ENCODE assay signal across 8 cellular contexts in the genomic region with DNA sequence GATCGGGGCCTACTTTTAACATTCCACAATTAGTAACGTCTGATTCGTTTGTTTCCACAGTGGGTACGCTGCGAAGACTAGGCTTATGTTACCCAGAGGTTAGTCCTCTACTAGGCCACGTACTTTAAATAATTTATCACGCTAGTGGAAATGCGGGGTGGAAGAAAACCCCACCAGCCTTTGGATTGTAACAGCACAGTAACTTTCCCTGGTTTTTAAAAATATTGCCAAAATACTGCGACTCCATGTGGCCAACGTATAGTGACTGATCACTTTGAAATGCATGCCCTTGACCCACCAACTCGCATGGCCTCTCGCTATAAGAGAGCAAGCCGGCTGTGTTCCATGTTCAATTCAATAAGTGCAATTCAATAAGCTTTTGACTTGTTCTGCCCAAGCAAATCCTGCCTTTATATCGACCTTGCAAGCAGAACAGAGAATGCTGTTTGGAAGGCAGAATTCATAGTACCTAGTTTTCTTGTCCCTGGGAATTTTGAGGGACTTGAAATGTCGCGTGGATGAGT. TPM values are rescaled to one million over a fixed set of nuclear protein-coding genes. Genes with fewer than 3 reads are reported as not detected.
A peak's percentile ranks its signal among the peaks of the same experiment; 100 is the strongest.
DNase-seq lines count a peak whose midpoint lies in the region; ATAC-seq lines count a peak whose summit lies in the region.

No MANE protein-coding gene starts in this region.

- H3K4me1 Mint-ChIP-seq in activated naive CD4-positive, alpha-beta T cell treated with anti-CD3 and anti-CD28 coated beads, Interleukin-2, amount 10 ng/mL, durations not matched to agents 7 days and 5 days = peaks cover 38% of the 10 kb centered on the region
- H3K4me1 Mint-ChIP-seq in activated CD4-positive, alpha-beta memory T cell treated with anti-CD3 and anti-CD28 coated beads for 36 hours (ENCODE audit: low read depth) = peaks cover 30% of the 10 kb centered on the region
- H3K4me1 Mint-ChIP-seq in stimulated activated effector memory CD8-positive, alpha-beta T cell treated with anti-CD3 and anti-CD28 coated beads, Interleukin-12 subunit alpha, Interleukin-12 subunit beta, amount 100 ng/mL, for 72 hours = peaks cover 19% of the 10 kb centered on the region

- ATAC-seq in stimulated activated effector memory CD8-positive, alpha-beta T cell treated with anti-CD3 and anti-CD28 coated beads, Interleukin-12 subunit alpha, Interleukin-12 subunit beta, amount 100 ng/mL, for 72 hours = no peak
- ATAC-seq in HG03439 (IDR thresholded peaks at IDR 0.05; ENCODE audit: unreplicated experiment) = no peak

- peaks cover 19% of the 10 kb centered on the region for H3K36me3 Mint-ChIP-seq in activated naive CD4-positive, alpha-beta T cell treated with anti-CD3 and anti-CD28 coated beads, Interleukin-2, amount 10 ng/mL, durations not matched to agents 7 days and 5 days
- H3K36me3 Mint-ChIP-seq in activated CD4-positive, alpha-beta memory T cell treated with anti-CD3 and anti-CD28 coated beads for 36 hours = peaks cover 8% of the 10 kb centered on the region
- peaks cover 42% of the 10 kb centered on the region for H3K36me3 Mint-ChIP-seq in stimulated activated effector memory CD8-positive, alpha-beta T cell treated with anti-CD3 and anti-CD28 coated beads, Interleukin-12 subunit alpha, Interleukin-12 subunit beta, amount 100 ng/mL, for 72 hours

- DNase-seq in activated naive CD4-positive, alpha-beta T cell treated with anti-CD3 and anti-CD28 coated beads, Interleukin-2, amount 10 ng/mL, durations not matched to agents 7 days and 5 days = no peak
- DNase-seq in activated naive CD4-positive, alpha-beta T cell treated with Interleukin-2 at 50 U/mL for 16 hours = no peak
- no peak for DNase-seq in activated CD4-positive, alpha-beta memory T cell treated with anti-CD3 and anti-CD28 coated beads for 36 hours
- DNase-seq in iPS DF 6.9 (ENCODE audit: low read depth, low spot score) (no peak), posterior vena cava (ENCODE audit: low spot score) (no peak)
- DNase-seq in stimulated activated effector memory CD8-positive, alpha-beta T cell treated with anti-CD3 and anti-CD28 coated beads, Interleukin-12 subunit alpha, Interleukin-12 subunit beta, amount 100 ng/mL, for 72 hours (ENCODE audit: low spot score in 2 of 2) = no peak
- no peak for DNase-seq in stimulated activated CD4-positive, alpha-beta T cell treated with anti-CD3 and anti-CD28 coated beads, Interleukin-4, amount 100 ng/mL, for 4 hours

- H3K27me3 Mint-ChIP-seq in activated naive CD4-positive, alpha-beta T cell treated with anti-CD3 and anti-CD28 coated beads, Interleukin-2, amount 10 ng/mL, durations not matched to agents 7 days and 5 days = peaks cover 12% of the 10 kb centered on the region
- peaks cover 2% of the 10 kb centered on the region for H3K27me3 Mint-ChIP-seq in activated CD4-positive, alpha-beta memory T cell treated with anti-CD3 and anti-CD28 coated beads for 36 hours

- H3K36me3 ChIP-seq in iPS DF 6.9 (ENCODE audit: control insufficient read depth, insufficient read depth, low read length) = no peaks in the 10 kb centered on the region

- no CpG with 5 or more reads among the region's 16 CpGs for WGBS in iPS DF 6.9 (ENCODE audit: insufficient coverage, insufficient read length)

- no peaks in the 10 kb centered on the region; the same call in 1 of the 2 replicates for H3K4me1 ChIP-seq in iPS DF 6.9 (ENCODE audit: control insufficient read depth, insufficient read depth, low read length)

- CTCF ChIA-PET in activated naive CD4-positive, alpha-beta T cell treated with anti-CD3 and anti-CD28 coated beads, Interleukin-2, amount 10 ng/mL, durations not matched to agents 7 days and 5 days (lab: Charles Lee) = interaction anchor here (1.0 kb wide), 1 partner anchor 243 kb away, joined by 6 read pairs; no protein-coding TSS in a partner anchor
- CTCF ChIA-PET in activated CD4-positive, alpha-beta memory T cell treated with anti-CD3 and anti-CD28 coated beads for 36 hours (lab: Charles Lee) = interaction anchor here (0.7 to 1.8 kb wide), 3 partner anchors 51 to 233 kb away, joined by 3 to 5 read pairs (median 4); no protein-coding TSS in a partner anchor

- H3K4me3 Mint-ChIP-seq in activated naive CD4-positive, alpha-beta T cell treated with anti-CD3 and anti-CD28 coated beads, Interleukin-2, amount 10 ng/mL, durations not matched to agents 7 days and 5 days = peak overlapping the region; percentile 93
- H3K4me3 Mint-ChIP-seq in activated CD4-positive, alpha-beta memory T cell treated with anti-CD3 and anti-CD28 coated beads for 36 hours = peak overlapping the region; percentile 87
- H3K4me3 Mint-ChIP-seq in stimulated activated effector memory CD8-positive, alpha-beta T cell treated with anti-CD3 and anti-CD28 coated beads, Interleukin-12 subunit alpha, Interleukin-12 subunit beta, amount 100 ng/mL, for 72 hours = peak overlapping the region; percentile 95

- intact Hi-C loops in activated CD4-positive, alpha-beta memory T cell treated with anti-CD3 and anti-CD28 coated beads for 36 hours (cut with micrococcal nuclease) = loop anchor here (1.0 to 2.0 kb wide), 6 partner anchors 51 to 634 kb away; a partner anchor contains a TSS
- intact Hi-C loops in posterior vena cava (cut with DNase I) = loop anchor here in 1 of 2 donors (10.0 kb wide), 1 partner anchor 1763 kb away; no protein-coding TSS in a partner anchor

- no peak overlapping the region for H3K27ac ChIP-seq in iPS DF 6.9 (ENCODE audit: low read length)

- H3K9me3 Mint-ChIP-seq in activated naive CD4-positive, alpha-beta T cell treated with anti-CD3 and anti-CD28 coated beads, Interleukin-2, amount 10 ng/mL, durations not matched to agents 7 days and 5 days = no peaks in the 10 kb centered on the region
- no peaks in the 10 kb centered on the region for H3K9me3 Mint-ChIP-seq in activated CD4-positive, alpha-beta memory T cell treated with anti-CD3 and anti-CD28 coated beads for 36 hours
- no peaks in the 10 kb centered on the region for H3K9me3 Mint-ChIP-seq in stimulated activated effector memory CD8-positive, alpha-beta T cell treated with anti-CD3 and anti-CD28 coated beads, Interleukin-12 subunit alpha, Interleukin-12 subunit beta, amount 100 ng/mL, for 72 hours

- peak overlapping the region; percentile 99 for H3K27ac Mint-ChIP-seq in activated naive CD4-positive, alpha-beta T cell treated with anti-CD3 and anti-CD28 coated beads, Interleukin-2, amount 10 ng/mL, durations not matched to agents 7 days and 5 days
- H3K27ac Mint-ChIP-seq in activated CD4-positive, alpha-beta memory T cell treated with anti-CD3 and anti-CD28 coated beads for 36 hours = peak overlapping the region; percentile 97
- peak overlapping the region; percentile 99 for H3K27ac Mint-ChIP-seq in stimulated activated effector memory CD8-positive, alpha-beta T cell treated with anti-CD3 and anti-CD28 coated beads, Interleukin-12 subunit alpha, Interleukin-12 subunit beta, amount 100 ng/mL, for 72 hours

- H3K4me3 ChIP-seq in iPS DF 6.9 (ENCODE audit: low read length) = peak overlapping the region; percentile 74; the same call in 1 of the 2 replicates

- no peaks in the 10 kb centered on the region for H3K9me3 ChIP-seq in iPS DF 6.9 (ENCODE audit: control insufficient read depth, insufficient read depth, low read length)

- no peaks in the 10 kb centered on the region for H3K27me3 ChIP-seq in iPS DF 6.9 (ENCODE audit: control insufficient read depth, insufficient read depth, low read length)

- POLR2A ChIA-PET in activated CD4-positive, alpha-beta memory T cell treated with anti-CD3 and anti-CD28 coated beads for 36 hours (lab: Charles Lee) = interaction anchor here (0.6 to 1.4 kb wide), 7 partner anchors 36 to 290 kb away, joined by 3 to 7 read pairs (median 4); a partner anchor contains a TSS

RNA-seq across cellular contexts. Expression of a gene that starts 0.9 kb away (rescaled TPM):
- 10 to 100 TPM; 38.9 to 40.1 TPM for total RNA-seq in activated CD4-positive, alpha-beta memory T cell treated with anti-CD3 and anti-CD28 coated beads for 36 hours
- 10 to 100 TPM; 28.3 to 30.6 TPM for total RNA-seq in posterior vena cava
